12 cellular contexts compared by ENCODE assay signal in genomic region chr5:93249651-93250289, GRCh38.
A peak's percentile ranks its signal among the peaks of the same experiment; 100 is the strongest.
DNase-seq lines count a peak whose midpoint lies in the region; ATAC-seq, FAIRE-seq and TF ChIP-seq lines count a peak whose summit lies in the region.
"Had no signal": no experiment of that assay in that cellular context is flagged by ENCODE, and none has a peak within 500 bp of the region (broad histone marks: within the 10 kb centered on the region; RNA-seq: fewer than 3 reads in every experiment).

No MANE protein-coding gene starts in this region.

- in situ Hi-C loops in Panc1 (cut with HindIII; ENCODE audit: low pct_unique_long_range_greater_than_20kb, low sequenced_read_pairs) = no loop called here

- H3K4me1 Mint-ChIP-seq in neural crest cell = peaks cover 50% of the 10 kb centered on the region
- H3K4me1 Mint-ChIP-seq: activated naive CD8-positive, alpha-beta T cell treated with anti-CD3 and anti-CD28 coated beads, Interleukin-2, amount 50 U/mL, for 24 hours had no signal

- no peak for TF ChIP-seq POLR2A in GM12892 (IDR thresholded peaks at IDR 0.05; ENCODE audit: low read depth, low read length)

- POLR2A ChIA-PET in Panc1 (lab: Charles Lee) = interaction anchor here (0.6 kb wide), 1 partner anchor 333 kb away, joined by 3 read pairs; the partner anchor contains the start of gene NR2F1

- TF ChIP-seq CTCF in Panc1 (IDR thresholded peaks at IDR 0.05) (no peak), epithelial cell of esophagus (IDR thresholded peaks at IDR 0.05; ENCODE audit: insufficient read depth, low read depth, low read length, missing control alignments) (no peak), neural crest cell (conservative IDR thresholded peaks at IDR 0.05) (no peak)

- peak overlapping the region; percentile 93 for H3K27ac ChIP-seq in Panc1 (ENCODE audit: low read length)

- intact Hi-C loops in Panc1 (cut with micrococcal nuclease; ENCODE audit: unreplicated experiment) = loop anchor here (5.0 kb wide), 1 partner anchor 328 kb away; no protein-coding TSS in a partner anchor

- H3K4me1 ChIP-seq in Panc1 (ENCODE audit: control insufficient read depth, insufficient read depth, low read length) = peaks cover 51% of the 10 kb centered on the region

- H3K27ac Mint-ChIP-seq in neural crest cell (ENCODE audit: unreplicated experiment) = peak overlapping the region; percentile 97
- H3K27ac Mint-ChIP-seq: activated naive CD8-positive, alpha-beta T cell treated with anti-CD3 and anti-CD28 coated beads, Interleukin-2, amount 50 U/mL, for 24 hours had no signal

- peak overlapping the region; percentile 33 to 58 for H3K4me3 ChIP-seq in Panc1 (ENCODE audit: low read depth in 2 of 2, low read length in 2 of 2)
- H3K4me3 ChIP-seq in epithelial cell of esophagus (ENCODE audit: low read length) = no peak overlapping the region

- no TSS peak for BruUV-seq in Panc1 (replicated peaks; lab: Mats Ljungman, UMichigan)

- CTCF ChIA-PET in Panc1 (lab: Charles Lee) = interaction anchor here (0.7 kb wide), 1 partner anchor 107 kb away, joined by 3 read pairs; no protein-coding TSS in a partner anchor

- H3K4me3 Mint-ChIP-seq in neural crest cell = peak overlapping the region; percentile 54
- H3K4me3 Mint-ChIP-seq: activated naive CD8-positive, alpha-beta T cell treated with anti-CD3 and anti-CD28 coated beads, Interleukin-2, amount 50 U/mL, for 24 hours had no signal

- no peaks in the 10 kb centered on the region for H3K9me3 ChIP-seq in Panc1 (ENCODE audit: control insufficient read depth, insufficient read depth, low read depth, low read length)

- DNase-seq in A172 (ENCODE audit: low spot score) (peak; percentile 55), Panc1 (ENCODE audit: low read depth, low spot score) (no peak), epithelial cell of esophagus (ENCODE audit: low read depth) (peak; percentile 21), neural crest cell (ENCODE audit: low read depth, low spot score) (peak; percentile 7), GM12892 (ENCODE audit: insufficient read length) (no peak), NOMO-1 treated with dmso at 0.1 percent for 144 hours (lab: John Stamatoyannopoulos, UW; ENCODE audit: unreplicated experiment) (no peak), KG1 (lab: John Stamatoyannopoulos, UW) (no peak)
- DNase-seq: activated naive CD8-positive, alpha-beta T cell treated with anti-CD3 and anti-CD28 coated beads, Interleukin-2, amount 50 U/mL, for 24 hours; NCI-H774 had no signal

- H3K36me3 Mint-ChIP-seq in neural crest cell (ENCODE audit: low read depth) = no peaks in the 10 kb centered on the region

- no peaks in the 10 kb centered on the region for H3K27me3 Mint-ChIP-seq in neural crest cell (ENCODE audit: low read depth)
- H3K27me3 Mint-ChIP-seq: activated naive CD8-positive, alpha-beta T cell treated with anti-CD3 and anti-CD28 coated beads, Interleukin-2, amount 50 U/mL, for 24 hours had no signal

- no peaks in the 10 kb centered on the region for H3K36me3 ChIP-seq in Panc1 (ENCODE audit: control insufficient read depth, insufficient read depth, low read length)

- H3K9me3 Mint-ChIP-seq in neural crest cell = no peaks in the 10 kb centered on the region

- ATAC-seq in Panc1 (peak; percentile 85), GM21515 (IDR thresholded peaks at IDR 0.05; ENCODE audit: unreplicated experiment) (no peak)
- ATAC-seq: activated CD4-positive, CD25-positive, alpha-beta regulatory T cell treated with anti-CD3 and anti-CD28 coated beads, Interleukin-2, amount 50 U/mL, for 24 hours; activated naive CD8-positive, alpha-beta T cell treated with anti-CD3 and anti-CD28 coated beads, Interleukin-2, amount 50 U/mL, for 24 hours had no signal

- no peaks in the 10 kb centered on the region for H3K27me3 ChIP-seq in Panc1 (ENCODE audit: control insufficient read depth, insufficient read depth, low read length)

- FAIRE-seq in GM12892 (lab: Jason Lieb, UNC) = no peak
- FAIRE-seq: H1 had no signal

Comparison
In these comparisons a context has a peak if more than half of its experiments do, and no peak if none do; other contexts are left out.
1. DNase-seq: peak in A172 (single experiment), epithelial cell of esophagus (single experiment) and neural crest cell (single experiment); none in Panc1 (single experiment), GM12892 (single experiment), NOMO-1 treated with dmso at 0.1 percent for 144 hours (single experiment) and KG1 (single experiment).